In the genomic region with DNA sequence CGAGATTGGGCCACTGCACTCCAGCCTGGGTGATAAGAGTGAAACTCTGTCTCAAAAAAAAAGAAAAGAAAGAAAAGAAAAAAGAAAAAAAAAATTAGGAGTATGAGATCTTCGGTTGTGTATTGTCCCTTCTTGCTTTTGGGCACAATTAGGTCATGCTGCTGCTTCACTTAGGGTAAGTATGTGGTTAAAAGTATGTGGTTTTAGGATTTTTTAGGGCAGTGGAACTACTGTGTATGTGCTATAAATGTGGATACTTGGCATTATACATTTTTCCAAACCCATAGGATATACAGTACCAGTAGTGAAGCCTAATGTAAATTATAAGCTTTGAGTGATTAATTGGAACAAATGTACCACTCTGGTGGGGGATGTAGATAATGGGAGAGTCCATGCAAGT, we compare ENCODE assay signal across 21 cellular contexts. TPM values are rescaled to one million over a fixed set of nuclear protein-coding genes. Genes with fewer than 3 reads are reported as not detected.
A peak's percentile ranks its signal among the peaks of the same experiment; 100 is the strongest.
DNase-seq lines count a peak whose midpoint lies in the region; ATAC-seq, FAIRE-seq and TF ChIP-seq lines count a peak whose summit lies in the region.
"Had no signal": no experiment of that assay in that cellular context is flagged by ENCODE, and none has a peak within 500 bp of the region (broad histone marks: within the 10 kb centered on the region; RNA-seq: fewer than 3 reads in every experiment).

No MANE protein-coding gene starts in this region.

- WGBS in right lobe of liver (ENCODE audit: insufficient coverage, low coverage, low lambda C conversion rate, missing lambda C conversion rate): 92% methylated on average over 1 of the region's 2 CpGs
- WGBS in pancreas, 2 donors: 89 to 94% methylated on average over 2 of the region's 2 CpGs

- peak overlapping the region; percentile 65 for H3K27ac ChIP-seq in CD4-positive, CD25-positive, alpha-beta regulatory T cell (ENCODE audit: insufficient read depth, low read length, poor library complexity, severe bottlenecking)
- H3K27ac ChIP-seq in right lobe of liver (no peak overlapping the region), pancreas (no peak overlapping the region)
- H3K27ac ChIP-seq: vagina had no signal

- TF ChIP-seq CTCF in GM12865 (IDR thresholded peaks at IDR 0.05; ENCODE audit: insufficient read depth, low read depth, low read length, missing control alignments) (no peak), right lobe of liver (IDR thresholded peaks at IDR 0.05) (no peak), pancreas (IDR thresholded peaks at IDR 0.05) (no peak)

- H3K9me3 Mint-ChIP-seq in CD4-positive, CD25-positive, alpha-beta regulatory T cell: peaks cover 0 to 6% (median 0%) of the 10 kb centered on the region in 7 donors
- peaks cover 8% of the 10 kb centered on the region for H3K9me3 Mint-ChIP-seq in activated CD8-positive, alpha-beta T cell treated with anti-CD3 and anti-CD28 coated beads, Interleukin-2, amount 10 ng/mL, durations not matched to agents 7 days and 5 days (ENCODE audit: insufficient read depth)
- H3K9me3 Mint-ChIP-seq in naive B cell: peaks cover 0 to 21% (median 7%) of the 10 kb centered on the region in 7 donors

- H3K27me3 ChIP-seq in CD4-positive, CD25-positive, alpha-beta regulatory T cell (ENCODE audit: control insufficient read depth, insufficient read depth, low read length): no peaks in the 10 kb centered on the region
- H3K27me3 ChIP-seq in right lobe of liver (no peaks in the 10 kb centered on the region), pancreas (no peaks in the 10 kb centered on the region)
- H3K27me3 ChIP-seq: vagina had no signal

- H3K9me3 ChIP-seq in CD4-positive, CD25-positive, alpha-beta regulatory T cell (ENCODE audit: control insufficient read depth in 2 of 2, low read length in 2 of 2): no peaks in the 10 kb centered on the region
- H3K9me3 ChIP-seq in right lobe of liver: no peaks in the 10 kb centered on the region
- H3K9me3 ChIP-seq in pancreas: no peaks in the 10 kb centered on the region
- H3K9me3 ChIP-seq: vagina had no signal

- peak overlapping the region in 2 of 4 donors; percentile 5 to 24 for H3K4me3 Mint-ChIP-seq in CD4-positive, CD25-positive, alpha-beta regulatory T cell
- H3K4me3 Mint-ChIP-seq in activated CD8-positive, alpha-beta T cell treated with anti-CD3 and anti-CD28 coated beads, Interleukin-2, amount 10 ng/mL, durations not matched to agents 7 days and 5 days: no peak overlapping the region
- H3K4me3 Mint-ChIP-seq in naive B cell: peak overlapping the region in 7 of 8 donors; percentile 32 to 83 (median 65)

- peaks cover 54% of the 10 kb centered on the region for H3K4me1 ChIP-seq in CD4-positive, CD25-positive, alpha-beta regulatory T cell (ENCODE audit: control insufficient read depth, insufficient read depth, low read length, poor library complexity, severe bottlenecking)
- H3K4me1 ChIP-seq in right lobe of liver (no peaks in the 10 kb centered on the region), pancreas (peaks cover 5 to 12% (median 6%) of the 10 kb centered on the region in 3 donors)
- H3K4me1 ChIP-seq: vagina had no signal

- no peak overlapping the region for H3K4me3 ChIP-seq in CD4-positive, CD25-positive, alpha-beta regulatory T cell (ENCODE audit: low read depth, low read length)
- H3K4me3 ChIP-seq in GM12865 (ENCODE audit: low read depth, low read length): no peak overlapping the region
- H3K4me3 ChIP-seq in right lobe of liver: no peak overlapping the region
- H3K4me3 ChIP-seq in pancreas: no peak overlapping the region
- H3K4me3 ChIP-seq: vagina had no signal

- TF ChIP-seq POLR2A in right lobe of liver (IDR thresholded peaks at IDR 0.05): no peak

- no peak for FAIRE-seq in pancreas (lab: Jason Lieb, UNC)

- no peaks in the 10 kb centered on the region for H3K36me3 Mint-ChIP-seq in CD4-positive, CD25-positive, alpha-beta regulatory T cell
- peaks cover 6% of the 10 kb centered on the region for H3K36me3 Mint-ChIP-seq in activated CD8-positive, alpha-beta T cell treated with anti-CD3 and anti-CD28 coated beads, Interleukin-2, amount 10 ng/mL, durations not matched to agents 7 days and 5 days (ENCODE audit: low read depth)
- H3K36me3 Mint-ChIP-seq in naive B cell: peaks cover 4 to 17% of the 10 kb centered on the region in 2 donors

- intact Hi-C loops in right lobe of liver (cut with DNase I) (no loop called here), pancreas (cut with DNase I) (no loop called here)

- CTCF ChIA-PET in activated CD8-positive, alpha-beta T cell treated with anti-CD3 and anti-CD28 coated beads, Interleukin-2, amount 10 ng/mL, durations not matched to agents 7 days and 5 days (lab: Charles Lee): interaction anchor here (1.1 to 1.5 kb wide), 3 partner anchors 20 to 143 kb away, joined by 3 to 5 read pairs (median 4); no protein-coding TSS in a partner anchor

- peaks cover 17 to 66% (median 49%) of the 10 kb centered on the region in 4 donors for H3K4me1 Mint-ChIP-seq in CD4-positive, CD25-positive, alpha-beta regulatory T cell
- peaks cover 58% of the 10 kb centered on the region for H3K4me1 Mint-ChIP-seq in activated CD8-positive, alpha-beta T cell treated with anti-CD3 and anti-CD28 coated beads, Interleukin-2, amount 10 ng/mL, durations not matched to agents 7 days and 5 days (ENCODE audit: low read depth)
- peaks cover 66 to 76% (median 71%) of the 10 kb centered on the region in 3 donors for H3K4me1 Mint-ChIP-seq in naive B cell

- no peaks in the 10 kb centered on the region for H3K36me3 ChIP-seq in CD4-positive, CD25-positive, alpha-beta regulatory T cell (ENCODE audit: control insufficient read depth, insufficient read depth, low read length)
- H3K36me3 ChIP-seq in right lobe of liver: no peaks in the 10 kb centered on the region
- H3K36me3 ChIP-seq in pancreas: peaks cover 0 to 6% (median 0%) of the 10 kb centered on the region in 3 donors

- DNase-seq in CD4-positive, CD25-positive, alpha-beta regulatory T cell: no peak
- DNase-seq in GM12865 (ENCODE audit: low read depth): peak; percentile 34
- DNase-seq in activated CD8-positive, alpha-beta T cell treated with anti-CD3 and anti-CD28 coated beads, Interleukin-2, amount 10 ng/mL, durations not matched to agents 7 days and 5 days: no peak
- DNase-seq in naive B cell: no peak
- DNase-seq in right lobe of liver: no peak
- no peak for DNase-seq in pancreas
- no peak for DNase-seq in hippocampal formation (lab: John Stamatoyannopoulos, UW)
- DNase-seq: activated CD4-positive, CD25-positive, alpha-beta regulatory T cell; caudate nucleus; effector CD8-positive, alpha-beta T cell; GF-D8; head of caudate nucleus; Kasumi-1; NCI-H1092 treated with DMSO at 0.1 percent for 48 hours; NCI-H2081 treated with DMSO at 0.1 percent for 48 hours; NCI-H510A; substantia nigra had no signal

- no peak for ATAC-seq in CD4-positive, CD25-positive, alpha-beta regulatory T cell (ENCODE audit: low read depth in 2 of 2)
- ATAC-seq in activated CD8-positive, alpha-beta T cell treated with anti-CD3 and anti-CD28 coated beads, Interleukin-2, amount 10 ng/mL, durations not matched to agents 7 days and 5 days: no peak
- no peak for ATAC-seq in naive B cell (ENCODE audit: low read depth in 2 of 2)
- ATAC-seq in right lobe of liver: no peak
- no peak for ATAC-seq in pancreas
- ATAC-seq: Right ventricle myocardium inferior, sciatic nerve had no signal

- peak overlapping the region; percentile 15 to 95 (median 85) for H3K27ac Mint-ChIP-seq in CD4-positive, CD25-positive, alpha-beta regulatory T cell
- peak overlapping the region; percentile 53 for H3K27ac Mint-ChIP-seq in activated CD8-positive, alpha-beta T cell treated with anti-CD3 and anti-CD28 coated beads, Interleukin-2, amount 10 ng/mL, durations not matched to agents 7 days and 5 days
- peak overlapping the region; percentile 57 to 99 (median 96) for H3K27ac Mint-ChIP-seq in naive B cell

- H3K27me3 Mint-ChIP-seq in CD4-positive, CD25-positive, alpha-beta regulatory T cell: no peaks in the 10 kb centered on the region
- H3K27me3 Mint-ChIP-seq in activated CD8-positive, alpha-beta T cell treated with anti-CD3 and anti-CD28 coated beads, Interleukin-2, amount 10 ng/mL, durations not matched to agents 7 days and 5 days (ENCODE audit: low read depth): no peaks in the 10 kb centered on the region
- no peaks in the 10 kb centered on the region for H3K27me3 Mint-ChIP-seq in naive B cell

- POLR2A ChIA-PET in activated CD8-positive, alpha-beta T cell treated with anti-CD3 and anti-CD28 coated beads, Interleukin-2, amount 10 ng/mL, durations not matched to agents 7 days and 5 days (lab: Charles Lee): no interaction called here

RNA-seq across cellular contexts. Expression of a gene that starts 31.2 kb away (rescaled TPM):
- total RNA-seq in CD4-positive, CD25-positive, alpha-beta regulatory T cell: 0.07 TPM
- polyA plus RNA-seq in CD4-positive, CD25-positive, alpha-beta regulatory T cell: not detected
- not detected for total RNA-seq in activated CD8-positive, alpha-beta T cell treated with anti-CD3 and anti-CD28 coated beads, Interleukin-2, amount 10 ng/mL, durations not matched to agents 7 days and 5 days
- polyA plus RNA-seq in naive B cell (ENCODE audit: low read depth in 6 of 6): under 1 TPM in 5 of 6 donors, not detected in 1; 0.05 to 0.19 (median 0.08) TPM
- under 1 TPM; 0.06 to 0.22 (median 0.12) TPM for total RNA-seq in right lobe of liver
- total RNA-seq in pancreas: 1 to 10 TPM; 2.5 to 9.9 (median 4.4) TPM
- polyA plus RNA-seq in pancreas: 1 to 10 TPM; 3.6 to 4.3 TPM
- total RNA-seq: fibroblast of lung had no signal
